ENCODE assay signal across 15 cellular contexts in the genomic region with DNA sequence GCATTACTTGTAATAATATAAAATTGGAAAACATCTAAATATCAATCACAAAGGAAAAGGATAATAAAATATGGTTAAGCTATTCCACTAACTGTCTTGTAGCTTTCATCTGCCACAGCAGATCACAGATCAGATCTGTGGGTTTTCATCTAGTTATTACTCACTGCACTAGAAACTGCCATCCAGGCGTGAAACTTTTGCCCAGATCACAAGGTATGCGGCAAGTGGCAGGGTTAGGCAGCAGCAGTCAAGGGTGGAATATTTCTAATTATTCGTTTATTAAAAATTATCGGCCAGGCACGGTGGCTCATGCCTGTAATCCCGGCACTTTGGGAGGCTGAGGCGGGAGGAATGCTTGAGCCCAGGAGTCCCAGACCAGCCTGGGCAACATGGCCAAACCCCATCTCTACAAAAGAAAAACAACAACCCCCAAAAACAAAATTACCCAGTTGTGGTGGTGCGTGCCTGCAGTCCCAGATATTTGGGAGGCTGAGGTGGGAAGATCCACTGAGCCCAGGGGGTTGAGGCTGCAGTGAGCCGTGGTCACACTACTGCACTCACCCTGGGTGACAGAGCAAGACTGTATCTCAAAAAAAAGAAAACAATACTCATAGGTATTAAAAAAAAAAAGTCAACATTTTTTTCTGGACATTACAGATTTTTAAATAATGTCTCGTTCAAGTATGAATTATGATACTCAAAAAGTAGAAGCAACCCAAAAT. TPM values are rescaled to one million over a fixed set of nuclear protein-coding genes. Genes with fewer than 3 reads are reported as not detected.
DNase-seq lines count a peak whose midpoint lies in the region; ATAC-seq and TF ChIP-seq lines count a peak whose summit lies in the region.
"Had no signal": no experiment of that assay in that cellular context is flagged by ENCODE, and none has a peak within 500 bp of the region (broad histone marks: within the 10 kb centered on the region; RNA-seq: fewer than 3 reads in every experiment).

No MANE protein-coding gene starts in this region.

- no peak overlapping the region for H3K4me3 Mint-ChIP-seq in WTC11

- peaks cover 13% of the 10 kb centered on the region for H3K4me1 Mint-ChIP-seq in WTC11

- no peak for TF ChIP-seq EP300 in tibial nerve (IDR thresholded peaks at IDR 0.05)

- TF ChIP-seq CTCF in WTC11 (IDR thresholded peaks at IDR 0.05) (no peak), tibial nerve (IDR thresholded peaks at IDR 0.05) (no peak)

- no peaks in the 10 kb centered on the region for H3K27me3 Mint-ChIP-seq in WTC11 (ENCODE audit: low read depth)

- H3K36me3 Mint-ChIP-seq in WTC11, result peaks cover 51% of the 10 kb centered on the region

- H3K9me3 ChIP-seq in tibial nerve, result no peaks in the 10 kb centered on the region

- H3K27ac ChIP-seq in tibial nerve, result no peak overlapping the region
- H3K27ac ChIP-seq: C4-2B had no signal

- H3K4me3 ChIP-seq in tibial nerve, result no peak overlapping the region

- WGBS in tibial nerve, 2 donors, result 90 to 91% methylated on average over 10 of the region's 10 CpGs

- POLR2A ChIA-PET in WTC11 (lab: Charles Lee), result no interaction called here

- no peak for DNase-seq in WTC11 (ENCODE audit: low spot score)
- no peak for DNase-seq in NCI-H526 (lab: John Stamatoyannopoulos, UW)
- DNase-seq in tibial nerve (ENCODE audit: low spot score in 2 of 2), result no peak
- no peak for DNase-seq in dermis blood vessel endothelial cell
- DNase-seq in occipital lobe (lab: John Stamatoyannopoulos, UW), result no peak
- DNase-seq: activated CD8-positive, alpha-beta memory T cell treated with anti-CD3 and anti-CD28 coated beads, Interleukin-2, amount 50 U/mL, for 4 hours; GDM1; IMR-90; NCI-H187 treated with DMSO at 0.1 percent for 48 hours; PC-3; substantia nigra had no signal

- ATAC-seq in GM18517 (IDR thresholded peaks at IDR 0.05; ENCODE audit: unreplicated experiment) (peak; percentile 90), GM19468 (IDR thresholded peaks at IDR 0.05; ENCODE audit: extremely low read depth, unreplicated experiment) (peak; percentile 87), HG02981 (IDR thresholded peaks at IDR 0.05; ENCODE audit: unreplicated experiment) (peak; percentile 91), WTC11 (no peak)
- ATAC-seq: PC-3 had no signal

- 0 out of 2 replicates have a peak overlapping the region, but pooled peaks have one; percentile 92 for H3K27ac Mint-ChIP-seq in WTC11

- TF ChIP-seq POLR2A in tibial nerve (IDR thresholded peaks at IDR 0.05), result no peak

- H3K9me3 Mint-ChIP-seq in WTC11, result peaks cover 10% of the 10 kb centered on the region

- H3K27me3 ChIP-seq in tibial nerve, result no peaks in the 10 kb centered on the region

- no peaks in the 10 kb centered on the region for H3K4me1 ChIP-seq in tibial nerve

- CTCF ChIA-PET in WTC11 (lab: Charles Lee), result interaction anchor here (1.6 kb wide), 1 partner anchor 748 kb away, joined by 4 read pairs; no protein-coding TSS in a partner anchor

- peaks cover 0 to 20% (median 0%) of the 10 kb centered on the region in 3 donors for H3K36me3 ChIP-seq in tibial nerve

TF ChIP-seq in WTC11, 78 proteins besides CTCF, POLR2A, EP300 and RAD21:
- TF ChIP-seq, protein P1, sequence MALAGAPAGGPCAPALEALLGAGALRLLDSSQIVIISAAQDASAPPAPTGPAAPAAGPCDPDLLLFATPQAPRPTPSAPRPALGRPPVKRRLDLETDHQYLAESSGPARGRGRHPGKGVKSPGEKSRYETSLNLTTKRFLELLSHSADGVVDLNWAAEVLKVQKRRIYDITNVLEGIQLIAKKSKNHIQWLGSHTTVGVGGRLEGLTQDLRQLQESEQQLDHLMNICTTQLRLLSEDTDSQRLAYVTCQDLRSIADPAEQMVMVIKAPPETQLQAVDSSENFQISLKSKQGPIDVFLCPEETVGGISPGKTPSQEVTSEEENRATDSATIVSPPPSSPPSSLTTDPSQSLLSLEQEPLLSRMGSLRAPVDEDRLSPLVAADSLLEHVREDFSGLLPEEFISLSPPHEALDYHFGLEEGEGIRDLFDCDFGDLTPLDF (CRISPR knock-in tag; IDR thresholded peaks at IDR 0.05), result no peak
- TF ChIP-seq GTF2I (CRISPR knock-in tag; conservative IDR thresholded peaks at IDR 0.05), result no peak
- TF ChIP-seq, protein P2, sequence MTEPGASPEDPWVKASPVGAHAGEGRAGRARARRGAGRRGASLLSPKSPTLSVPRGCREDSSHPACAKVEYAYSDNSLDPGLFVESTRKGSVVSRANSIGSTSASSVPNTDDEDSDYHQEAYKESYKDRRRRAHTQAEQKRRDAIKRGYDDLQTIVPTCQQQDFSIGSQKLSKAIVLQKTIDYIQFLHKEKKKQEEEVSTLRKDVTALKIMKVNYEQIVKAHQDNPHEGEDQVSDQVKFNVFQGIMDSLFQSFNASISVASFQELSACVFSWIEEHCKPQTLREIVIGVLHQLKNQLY (CRISPR knock-in tag; IDR thresholded peaks at IDR 0.05), result no peak
- no peak for TF ChIP-seq FOXK1 (CRISPR knock-in tag; IDR thresholded peaks at IDR 0.05)
- TF ChIP-seq, protein P3, sequence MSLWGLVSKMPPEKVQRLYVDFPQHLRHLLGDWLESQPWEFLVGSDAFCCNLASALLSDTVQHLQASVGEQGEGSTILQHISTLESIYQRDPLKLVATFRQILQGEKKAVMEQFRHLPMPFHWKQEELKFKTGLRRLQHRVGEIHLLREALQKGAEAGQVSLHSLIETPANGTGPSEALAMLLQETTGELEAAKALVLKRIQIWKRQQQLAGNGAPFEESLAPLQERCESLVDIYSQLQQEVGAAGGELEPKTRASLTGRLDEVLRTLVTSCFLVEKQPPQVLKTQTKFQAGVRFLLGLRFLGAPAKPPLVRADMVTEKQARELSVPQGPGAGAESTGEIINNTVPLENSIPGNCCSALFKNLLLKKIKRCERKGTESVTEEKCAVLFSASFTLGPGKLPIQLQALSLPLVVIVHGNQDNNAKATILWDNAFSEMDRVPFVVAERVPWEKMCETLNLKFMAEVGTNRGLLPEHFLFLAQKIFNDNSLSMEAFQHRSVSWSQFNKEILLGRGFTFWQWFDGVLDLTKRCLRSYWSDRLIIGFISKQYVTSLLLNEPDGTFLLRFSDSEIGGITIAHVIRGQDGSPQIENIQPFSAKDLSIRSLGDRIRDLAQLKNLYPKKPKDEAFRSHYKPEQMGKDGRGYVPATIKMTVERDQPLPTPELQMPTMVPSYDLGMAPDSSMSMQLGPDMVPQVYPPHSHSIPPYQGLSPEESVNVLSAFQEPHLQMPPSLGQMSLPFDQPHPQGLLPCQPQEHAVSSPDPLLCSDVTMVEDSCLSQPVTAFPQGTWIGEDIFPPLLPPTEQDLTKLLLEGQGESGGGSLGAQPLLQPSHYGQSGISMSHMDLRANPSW (CRISPR knock-in tag; conservative IDR thresholded peaks at IDR 0.05; ENCODE audit: low read depth), result no peak
- no peak for TF ChIP-seq ZNF416 (CRISPR knock-in tag; IDR thresholded peaks at IDR 0.05)
- TF ChIP-seq, protein P4, sequence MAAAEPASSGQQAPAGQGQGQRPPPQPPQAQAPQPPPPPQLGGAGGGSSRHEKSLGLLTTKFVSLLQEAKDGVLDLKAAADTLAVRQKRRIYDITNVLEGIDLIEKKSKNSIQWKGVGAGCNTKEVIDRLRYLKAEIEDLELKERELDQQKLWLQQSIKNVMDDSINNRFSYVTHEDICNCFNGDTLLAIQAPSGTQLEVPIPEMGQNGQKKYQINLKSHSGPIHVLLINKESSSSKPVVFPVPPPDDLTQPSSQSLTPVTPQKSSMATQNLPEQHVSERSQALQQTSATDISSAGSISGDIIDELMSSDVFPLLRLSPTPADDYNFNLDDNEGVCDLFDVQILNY (CRISPR knock-in tag; IDR thresholded peaks at IDR 0.05), result no peak
- no peak for TF ChIP-seq RELA (CRISPR knock-in tag; IDR thresholded peaks at IDR 0.05; ENCODE audit: borderline replicate concordance)
- TF ChIP-seq, protein P5, sequence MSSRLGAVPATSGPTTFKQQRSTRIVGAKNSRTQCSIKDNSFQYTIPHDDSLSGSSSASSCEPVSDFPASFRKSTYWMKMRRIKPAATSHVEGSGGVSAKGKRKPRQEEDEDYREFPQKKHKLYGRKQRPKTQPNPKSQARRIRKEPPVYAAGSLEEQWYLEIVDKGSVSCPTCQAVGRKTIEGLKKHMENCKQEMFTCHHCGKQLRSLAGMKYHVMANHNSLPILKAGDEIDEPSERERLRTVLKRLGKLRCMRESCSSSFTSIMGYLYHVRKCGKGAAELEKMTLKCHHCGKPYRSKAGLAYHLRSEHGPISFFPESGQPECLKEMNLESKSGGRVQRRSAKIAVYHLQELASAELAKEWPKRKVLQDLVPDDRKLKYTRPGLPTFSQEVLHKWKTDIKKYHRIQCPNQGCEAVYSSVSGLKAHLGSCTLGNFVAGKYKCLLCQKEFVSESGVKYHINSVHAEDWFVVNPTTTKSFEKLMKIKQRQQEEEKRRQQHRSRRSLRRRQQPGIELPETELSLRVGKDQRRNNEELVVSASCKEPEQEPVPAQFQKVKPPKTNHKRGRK (CRISPR knock-in tag; IDR thresholded peaks at IDR 0.05; ENCODE audit: borderline replicate concordance), result no peak
- TF ChIP-seq ZNF423 (CRISPR knock-in tag; IDR thresholded peaks at IDR 0.05), result no peak
- TF ChIP-seq NFYB (CRISPR knock-in tag; conservative IDR thresholded peaks at IDR 0.05; ENCODE audit: low read depth), result no peak
- TF ChIP-seq ZNF671 (CRISPR knock-in tag; IDR thresholded peaks at IDR 0.05), result no peak
- no peak for TF ChIP-seq JUN (CRISPR knock-in tag; IDR thresholded peaks at IDR 0.05)
- TF ChIP-seq GRHL2 (CRISPR knock-in tag; IDR thresholded peaks at IDR 0.05; ENCODE audit: insufficient replicate concordance, severe bottlenecking), result no peak
- TF ChIP-seq HMGA2 (CRISPR knock-in tag; IDR thresholded peaks at IDR 0.05), result no peak
- TF ChIP-seq TEAD1 (CRISPR knock-in tag; IDR thresholded peaks at IDR 0.05), result no peak
- TF ChIP-seq, protein P6, sequence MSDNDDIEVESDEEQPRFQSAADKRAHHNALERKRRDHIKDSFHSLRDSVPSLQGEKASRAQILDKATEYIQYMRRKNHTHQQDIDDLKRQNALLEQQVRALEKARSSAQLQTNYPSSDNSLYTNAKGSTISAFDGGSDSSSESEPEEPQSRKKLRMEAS (CRISPR knock-in tag; IDR thresholded peaks at IDR 0.05), result no peak
- no peak for TF ChIP-seq CBFB (CRISPR knock-in tag; IDR thresholded peaks at IDR 0.05; ENCODE audit: low read depth)
- TF ChIP-seq NR1H2 (CRISPR knock-in tag; IDR thresholded peaks at IDR 0.05), result no peak

RNA-seq across cellular contexts. Expression of a gene that starts 32.1 kb away (rescaled TPM):
- total RNA-seq in WTC11 (2021), result 25.4 to 33.8 TPM (median 33.3 TPM) in 3 replicates
- total RNA-seq in tibial nerve, result 1 to 10 TPM; 1.3 to 2.7 (median 2.2) TPM
- total RNA-seq in dermis blood vessel endothelial cell, result 1.9 and 3.5 TPM in 2 replicates
- total RNA-seq in occipital lobe, result 6.2 TPM

RNA-seq across cellular contexts. Expression of a gene that starts 55.2 kb away (rescaled TPM):
- total RNA-seq in WTC11 (2021), result 17.2 to 21.0 TPM (median 20.7 TPM) in 3 replicates
- total RNA-seq in tibial nerve, result 10 to 100 TPM in 2 of 4 donors, 1 to 10 TPM in 2; 8.2 to 14.6 (median 11.6) TPM
- total RNA-seq in dermis blood vessel endothelial cell, result 11.1 TPM in 2 replicates
- total RNA-seq in occipital lobe, result 28.4 TPM
